8 cellular contexts compared by ENCODE assay signal in the genomic region with DNA sequence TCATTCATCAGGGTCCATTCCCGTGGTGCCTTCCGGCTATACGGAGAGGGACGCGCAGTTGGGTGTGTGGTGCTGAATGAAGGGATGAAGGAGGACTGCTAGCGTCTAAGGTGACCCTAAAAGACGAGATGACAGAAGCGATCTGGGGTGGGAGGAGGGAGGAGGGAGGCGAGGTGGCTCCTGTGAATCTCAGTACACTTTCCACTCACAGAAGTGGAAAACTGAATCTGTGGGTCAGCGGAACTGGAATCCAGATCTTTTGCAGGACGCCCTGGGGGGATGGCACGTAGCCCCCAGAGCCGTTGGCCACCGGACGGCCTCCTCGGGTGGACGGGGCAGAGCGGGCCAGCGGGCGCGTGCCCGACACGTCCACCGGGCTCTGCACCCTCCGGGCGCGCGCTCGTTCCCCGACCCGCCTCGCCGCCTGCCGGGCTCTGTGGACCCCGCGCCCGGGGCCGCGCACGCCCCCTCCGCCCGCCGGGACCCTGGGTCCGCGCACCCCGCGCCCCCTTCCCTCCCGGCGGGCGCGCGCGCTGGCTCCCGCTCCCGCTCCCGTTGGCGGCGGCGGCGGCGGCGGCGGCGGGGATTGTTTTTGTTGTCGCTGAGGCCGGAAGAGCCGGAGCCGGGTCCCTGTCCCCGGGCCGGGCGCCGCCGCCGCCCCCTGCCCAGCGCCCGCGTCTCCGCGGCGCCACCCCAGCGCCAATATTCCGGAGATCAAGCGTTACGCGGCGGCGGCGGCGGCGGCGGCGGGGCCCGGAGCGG. TPM values are rescaled to one million over a fixed set of nuclear protein-coding genes. Genes with fewer than 3 reads are reported as not detected.
A peak's percentile ranks its signal among the peaks of the same experiment; 100 is the strongest.
DNase-seq lines count a peak whose midpoint lies in the region; ATAC-seq and TF ChIP-seq lines count a peak whose summit lies in the region.

Gene AGO4 (plus strand): TSS at position 403 of the 762 bp plus-strand sequence. CDS start 401 bp downstream, outside the sequence.

- H3K36me3 ChIP-seq in DOHH2 (ENCODE audit: control insufficient read depth, low read length) (no peaks in the 10 kb centered on the region), SK-N-MC (ENCODE audit: insufficient read depth, low read length) (no peaks in the 10 kb centered on the region), ascending aorta (no peaks in the 10 kb centered on the region), osteoblast (ENCODE audit: insufficient read depth, low read length) (no peaks in the 10 kb centered on the region)

- peak within 1 kb of the TSS; percentile 93 for H3K9ac ChIP-seq in SK-N-MC (ENCODE audit: insufficient read length)

- DNase-seq in SK-N-MC (ENCODE audit: low read depth, low spot score) (no peak), ascending aorta (ENCODE audit: low spot score in 2 of 2) (peak; percentile 18 to 82), left cardiac atrium (peak; percentile 75), osteoblast (ENCODE audit: insufficient read length, low spot score, missing footprints) (peak; percentile 94), NCI-H2029 (lab: John Stamatoyannopoulos, UW) (no peak)

- peak; percentile 47 for ATAC-seq in HG03439 (IDR thresholded peaks at IDR 0.05; ENCODE audit: unreplicated experiment)
- peak; percentile 77 to 82 for ATAC-seq in left cardiac atrium
- ATAC-seq in GM18873 (IDR thresholded peaks at IDR 0.05; ENCODE audit: low FRiP score, unreplicated experiment), result no peak

- H3K9me3 ChIP-seq in DOHH2 (ENCODE audit: control insufficient read depth, insufficient read depth, low read length) (no peaks in the 10 kb centered on the region), SK-N-MC (ENCODE audit: low read depth, low read length) (no peaks in the 10 kb centered on the region), ascending aorta (no peaks in the 10 kb centered on the region), osteoblast (ENCODE audit: low read depth, low read length) (no peaks in the 10 kb centered on the region)

- H3K27ac ChIP-seq in DOHH2 (ENCODE audit: low read depth, low read length), result peak within 1 kb of the TSS; percentile 26
- no peak within 1 kb of the TSS for H3K27ac ChIP-seq in SK-N-MC
- H3K27ac ChIP-seq in ascending aorta, result peak within 1 kb of the TSS; percentile 90 to 97
- peak within 1 kb of the TSS; percentile 71 for H3K27ac ChIP-seq in osteoblast (ENCODE audit: low read depth, low read length)

- H4K20me1 ChIP-seq in DOHH2 (ENCODE audit: control insufficient read depth, insufficient read depth, low read depth, low read length) (no peaks in the 10 kb centered on the region), osteoblast (ENCODE audit: insufficient read depth, low read length) (peaks cover 6% of the 10 kb centered on the region)

- no peaks in the 10 kb centered on the region for H3K9me2 ChIP-seq in DOHH2 (replicated peaks; ENCODE audit: control insufficient read depth, low read length)

- intact Hi-C loops in ascending aorta (cut with DNase I) (loop anchor here (2.0 kb wide), 1 partner anchor 75 kb away; the partner anchor contains the start of gene AGO1), left cardiac atrium (cut with DNase I) (no loop called here)

- TF ChIP-seq CTCF in DOHH2 (IDR thresholded peaks at IDR 0.05; ENCODE audit: low read depth, low read length, poor library complexity, severe bottlenecking) (no peak), ascending aorta (IDR thresholded peaks at IDR 0.05) (peak in 1 of 3 experiments; percentile 7), osteoblast (IDR thresholded peaks at IDR 0.05; ENCODE audit: extremely low read depth, low read depth, low read length) (no peak)

- H3K27me3 ChIP-seq in DOHH2 (ENCODE audit: control insufficient read depth, low read length) (no peaks in the 10 kb centered on the region), ascending aorta (no peaks in the 10 kb centered on the region), osteoblast (ENCODE audit: insufficient read depth, low read length) (no peaks in the 10 kb centered on the region)

- H3K4me1 ChIP-seq in DOHH2 (ENCODE audit: control insufficient read depth, low read length), result peaks cover 53% of the 10 kb centered on the region
- H3K4me1 ChIP-seq in ascending aorta, result peaks cover 0 to 7% of the 10 kb centered on the region in 2 donors
- H3K4me1 ChIP-seq in osteoblast (ENCODE audit: insufficient read depth, low read length), result peaks cover 16% of the 10 kb centered on the region

- H3K79me2 ChIP-seq in DOHH2 (ENCODE audit: control insufficient read depth, low read length), result peaks cover 25% of the 10 kb centered on the region
- H3K79me2 ChIP-seq in osteoblast (ENCODE audit: insufficient read depth, low read length), result peaks cover 43% of the 10 kb centered on the region

- peaks cover 29% of the 10 kb centered on the region for H3F3A ChIP-seq in DOHH2 (ENCODE audit: control insufficient read depth, insufficient read depth)

- peak within 1 kb of the TSS; percentile 84 for H3K4me3 ChIP-seq in DOHH2 (ENCODE audit: low read length)
- H3K4me3 ChIP-seq in SK-N-MC, result peak within 1 kb of the TSS; percentile 91
- H3K4me3 ChIP-seq in ascending aorta, result peak within 1 kb of the TSS; percentile 83 to 99
- H3K4me3 ChIP-seq in osteoblast (ENCODE audit: insufficient read depth, low read length), result peak within 1 kb of the TSS; percentile 88

- peak within 1 kb of the TSS; percentile 100 for H2AFZ ChIP-seq in osteoblast (ENCODE audit: low read length)

- peak within 1 kb of the TSS; percentile 91 for H3K4me2 ChIP-seq in DOHH2 (ENCODE audit: low read length)
- H3K4me2 ChIP-seq in osteoblast (ENCODE audit: insufficient read depth, low read length), result peak within 1 kb of the TSS; percentile 96

RNA-seq across cellular contexts. Expression of gene AGO4, which starts in this region (rescaled TPM):
- total RNA-seq in ascending aorta (40.4 TPM), left cardiac atrium (10 to 100 TPM; 14.6 to 16.5 TPM), osteoblast (22.1 and 23.2 TPM in 2 replicates)

Comparison
In these comparisons a context has a peak if more than half of its experiments do, and no peak if none do; other contexts are left out.
1. DNase-seq: peak in ascending aorta (2 of 2), left cardiac atrium (single experiment) and osteoblast (single experiment); none in SK-N-MC (single experiment) and NCI-H2029 (single experiment).
2. Peak in every context shown above with its lines, with median percentiles within 50 percentile points of each other: H3K4me3 ChIP-seq.